ENCODE assay signal across 28 cellular contexts in genomic region chr18:3347286-3347803, GRCh38.
"Had no signal": no experiment of that assay in that cellular context is flagged by ENCODE, and none has a peak within 500 bp of the region (broad histone marks: within the 10 kb centered on the region; RNA-seq: fewer than 3 reads in every experiment).

No MANE protein-coding gene starts in this region.

- ATAC-seq: activated CD8-positive, alpha-beta T cell treated with anti-CD3 and anti-CD28 coated beads for 36 hours; activated naive CD8-positive, alpha-beta T cell treated with anti-CD3 and anti-CD28 coated beads, Interleukin-2, amount 50 U/mL, for 24 hours; activated T-cell treated with anti-CD3 and anti-CD28 coated beads, Interleukin-2, amount 50 U/mL, for 4 hours; activated T-helper 17 cell treated with anti-CD3 and anti-CD28 coated beads, Interleukin-2, amount 50 U/mL, for 72 hours; foreskin keratinocyte; gastrocnemius medialis; heart left ventricle had no signal

- DNase-seq: activated CD4-positive, alpha-beta T cell treated with anti-CD3 and anti-CD28 coated beads for 1 hour; activated CD4-positive, alpha-beta T cell treated with anti-CD3 and anti-CD28 coated beads for 4 hours; activated CD4-positive, alpha-beta T cell treated with anti-CD3 and anti-CD28 coated beads, Interleukin-2, amount 50 U/mL, for 1 hour; activated CD4-positive, alpha-beta T cell treated with anti-CD3 and anti-CD28 coated beads, Interleukin-2, amount 50 U/mL, for 48 hours; activated CD8-positive, alpha-beta memory T cell treated with anti-CD3 and anti-CD28 coated beads for 24 hours; activated CD8-positive, alpha-beta T cell treated with anti-CD3 and anti-CD28 coated beads for 36 hours; activated effector memory CD4-positive, alpha-beta T cell treated with Interleukin-2 at 50 U/mL for 16 hours; activated gamma-delta T cell treated with Interleukin-2 at 50 U/mL for 16 hours; activated naive CD4-positive, alpha-beta T cell treated with anti-CD3 and anti-CD28 coated beads for 36 hours; activated naive CD8-positive, alpha-beta T cell treated with anti-CD3 and anti-CD28 coated beads for 36 hours; activated naive CD8-positive, alpha-beta T cell treated with anti-CD3 and anti-CD28 coated beads, Interleukin-2, amount 50 U/mL, for 24 hours; activated T-cell treated with anti-CD3 and anti-CD28 coated beads, Interleukin-2, amount 50 U/mL, for 4 hours; dorsolateral prefrontal cortex; effector memory CD4-positive, alpha-beta T cell; erythroblast; foreskin keratinocyte; gastrocnemius medialis; glutamatergic neuron; heart left ventricle; T-helper 2 cell had no signal

- H3K4me1 Mint-ChIP-seq: activated naive CD8-positive, alpha-beta T cell treated with anti-CD3 and anti-CD28 coated beads for 36 hours; activated naive CD8-positive, alpha-beta T cell treated with anti-CD3 and anti-CD28 coated beads, Interleukin-2, amount 50 U/mL, for 24 hours; activated T-helper 17 cell treated with anti-CD3 and anti-CD28 coated beads, Interleukin-2, amount 50 U/mL, for 72 hours; central memory CD8-positive, alpha-beta T cell had no signal

- H3K4me1 ChIP-seq: ascending aorta, heart left ventricle had no signal

- H3K36me3 ChIP-seq: ascending aorta, esophagus muscularis mucosa, gastrocnemius medialis, heart left ventricle had no signal

- H3K4me3 ChIP-seq: ascending aorta, coronary artery, dorsolateral prefrontal cortex, esophagus muscularis mucosa, gastrocnemius medialis, heart left ventricle had no signal

- H3K27ac Mint-ChIP-seq: activated CD8-positive, alpha-beta T cell treated with anti-CD3 and anti-CD28 coated beads for 36 hours; activated naive CD4-positive, alpha-beta T cell treated with anti-CD3 and anti-CD28 coated beads for 36 hours; activated naive CD4-positive, alpha-beta T cell treated with anti-CD3 and anti-CD28 coated beads, Interleukin-2, amount 50 U/mL, for 24 hours; activated naive CD8-positive, alpha-beta T cell treated with anti-CD3 and anti-CD28 coated beads for 36 hours; activated naive CD8-positive, alpha-beta T cell treated with anti-CD3 and anti-CD28 coated beads, Interleukin-2, amount 50 U/mL, for 24 hours; activated T-helper 17 cell treated with anti-CD3 and anti-CD28 coated beads, Interleukin-2, amount 50 U/mL, for 72 hours; dendritic cell treated with granulocyte-macrophage colony-stimulating factor and Interleukin-4, amounts not matched to agents 40 ng/mL and 50 ng/mL, for 4 days had no signal

- H3K4me3 Mint-ChIP-seq: activated CD8-positive, alpha-beta T cell treated with anti-CD3 and anti-CD28 coated beads for 36 hours; activated naive CD4-positive, alpha-beta T cell treated with anti-CD3 and anti-CD28 coated beads for 36 hours; activated naive CD4-positive, alpha-beta T cell treated with anti-CD3 and anti-CD28 coated beads, Interleukin-2, amount 50 U/mL, for 24 hours; activated naive CD8-positive, alpha-beta T cell treated with anti-CD3 and anti-CD28 coated beads for 36 hours; activated naive CD8-positive, alpha-beta T cell treated with anti-CD3 and anti-CD28 coated beads, Interleukin-2, amount 50 U/mL, for 24 hours; activated T-cell treated with anti-CD3 and anti-CD28 coated beads, Interleukin-2, amount 50 U/mL, for 4 hours; activated T-helper 17 cell treated with anti-CD3 and anti-CD28 coated beads, Interleukin-2, amount 50 U/mL, for 72 hours; brain; central memory CD8-positive, alpha-beta T cell; dendritic cell treated with granulocyte-macrophage colony-stimulating factor and Interleukin-4, amounts not matched to agents 40 ng/mL and 50 ng/mL, for 4 days had no signal

- H3K27me3 ChIP-seq: ascending aorta, dorsolateral prefrontal cortex, esophagus muscularis mucosa, foreskin keratinocyte, gastrocnemius medialis, heart left ventricle had no signal

- H3K36me3 Mint-ChIP-seq: activated naive CD4-positive, alpha-beta T cell treated with anti-CD3 and anti-CD28 coated beads, Interleukin-2, amount 50 U/mL, for 24 hours; activated naive CD8-positive, alpha-beta T cell treated with anti-CD3 and anti-CD28 coated beads for 36 hours; brain had no signal

- H3K27me3 Mint-ChIP-seq: activated naive CD4-positive, alpha-beta T cell treated with anti-CD3 and anti-CD28 coated beads, Interleukin-2, amount 50 U/mL, for 24 hours; activated naive CD8-positive, alpha-beta T cell treated with anti-CD3 and anti-CD28 coated beads for 36 hours; dendritic cell treated with granulocyte-macrophage colony-stimulating factor and Interleukin-4, amounts not matched to agents 40 ng/mL and 50 ng/mL, for 4 days had no signal

- H3K9me3 ChIP-seq: ascending aorta, esophagus muscularis mucosa, gastrocnemius medialis, heart left ventricle had no signal

- H3K27ac ChIP-seq: ascending aorta, coronary artery, dorsolateral prefrontal cortex, esophagus muscularis mucosa, foreskin keratinocyte, gastrocnemius medialis, heart left ventricle had no signal

- H3K9me3 Mint-ChIP-seq: activated CD8-positive, alpha-beta T cell treated with anti-CD3 and anti-CD28 coated beads for 36 hours; activated naive CD4-positive, alpha-beta T cell treated with anti-CD3 and anti-CD28 coated beads for 36 hours; activated naive CD4-positive, alpha-beta T cell treated with anti-CD3 and anti-CD28 coated beads, Interleukin-2, amount 50 U/mL, for 24 hours; activated naive CD8-positive, alpha-beta T cell treated with anti-CD3 and anti-CD28 coated beads for 36 hours; activated naive CD8-positive, alpha-beta T cell treated with anti-CD3 and anti-CD28 coated beads, Interleukin-2, amount 50 U/mL, for 24 hours; activated T-cell treated with anti-CD3 and anti-CD28 coated beads, Interleukin-2, amount 50 U/mL, for 4 hours; activated T-helper 17 cell treated with anti-CD3 and anti-CD28 coated beads, Interleukin-2, amount 50 U/mL, for 72 hours; central memory CD8-positive, alpha-beta T cell; dendritic cell treated with granulocyte-macrophage colony-stimulating factor and Interleukin-4, amounts not matched to agents 40 ng/mL and 50 ng/mL, for 4 days had no signal
